In the genomic region with DNA sequence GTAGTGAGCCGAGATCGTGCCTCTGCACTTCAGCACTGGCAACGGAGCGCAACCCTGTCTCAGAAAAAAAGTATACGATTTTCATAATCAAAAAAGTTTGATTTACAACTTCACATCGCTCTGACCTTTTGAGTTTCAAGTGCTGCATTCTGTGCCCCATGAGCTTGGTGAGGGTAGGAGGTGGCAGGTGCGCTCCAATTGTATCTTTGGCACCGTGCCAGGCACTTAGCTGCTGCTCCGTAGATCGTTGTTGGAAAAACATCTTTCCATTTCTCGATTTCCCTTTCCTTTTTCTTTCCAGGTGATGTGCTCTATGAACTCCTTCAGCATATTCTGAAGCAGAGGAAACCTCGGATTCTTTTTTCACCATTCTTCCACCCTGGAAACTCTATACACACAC, we compare ENCODE assay signal across 15 cellular contexts.
DNase-seq lines count a peak whose midpoint lies in the region; ATAC-seq lines count a peak whose summit lies in the region.
"Had no signal": no experiment of that assay in that cellular context is flagged by ENCODE, and none has a peak within 500 bp of the region (broad histone marks: within the 10 kb centered on the region; RNA-seq: fewer than 3 reads in every experiment).

No MANE protein-coding gene starts in this region.

- DNase-seq in NCI-H2081 (lab: John Stamatoyannopoulos, UW) (peak; percentile 37 to 79), NCI-H2081 treated with DMSO at 0.1 percent for 48 hours (lab: John Stamatoyannopoulos, UW) (no peak), NCI-H1436 (lab: John Stamatoyannopoulos, UW) (peak; percentile 72), NCI-H748 treated with DMSO at 0.1 percent for 48 hours (lab: John Stamatoyannopoulos, UW) (peak; percentile 68), left colon (peak in 1 of 2 donors; percentile 68), Ammon's horn (ENCODE audit: low spot score) (no peak)
- no peak for DNase-seq in activated naive CD4-positive, alpha-beta T cell treated with anti-CD3 and anti-CD28 coated beads, Interleukin-2, amount 50 U/mL, for 16 hours
- DNase-seq: activated T-cell treated with anti-CD3 and anti-CD28 coated beads, Interleukin-2, amount 50 U/mL, for 48 hours; anterior cingulate cortex; mesenchymal stem cell; NCI-H526; retina; stimulated activated CD4-positive, alpha-beta T cell treated with anti-CD3 and anti-CD28 coated beads, Interleukin-1b, Interleukin-23, amount 100 ng/mL, for 48 hours had no signal

- ATAC-seq in left colon (peak; percentile 43), GM21619 (IDR thresholded peaks at IDR 0.05; ENCODE audit: unreplicated experiment) (no peak)
- ATAC-seq: A549 had no signal

- intact Hi-C loops in left colon (cut with DNase I, micrococcal nuclease) = no loop called here

Comparison
In these comparisons a context has a peak if more than half of its experiments do, and no peak if none do; other contexts are left out.
1. DNase-seq: peak in NCI-H2081 (2 of 2), NCI-H1436 (single experiment) and NCI-H748 treated with DMSO at 0.1 percent for 48 hours (single experiment); none in NCI-H2081 treated with DMSO at 0.1 percent for 48 hours (single experiment), Ammon's horn (single experiment) and activated naive CD4-positive, alpha-beta T cell treated with anti-CD3 and anti-CD28 coated beads, Interleukin-2, amount 50 U/mL, for 16 hours (single experiment).